ENCODE assay signal across 1 cellular context in genomic region chr1:19209990-19210771, GRCh38.
A peak's percentile ranks its signal among the peaks of the same experiment; 100 is the strongest.
TF ChIP-seq lines count a peak whose summit lies in the region.

Gene UBR4 (minus strand): TSS chr1:19210266. CDS start chr1:19210248, 18 bp downstream.

TF ChIP-seq in K562, 482 proteins besides CTCF, POLR2A, EP300 and RAD21 (continued from another document and continues in another):
- TF ChIP-seq GMEB1 (CRISPR knock-in tag; IDR thresholded peaks at IDR 0.05) (peak; percentile 89), ZNF263 (CRISPR knock-in tag; IDR thresholded peaks at IDR 0.05; ENCODE audit: borderline replicate concordance) (peak; percentile 41; the same call in 1 of the 2 replicates), E2F4 (CRISPR knock-in tag; IDR thresholded peaks at IDR 0.05; ENCODE audit: low read depth) (peak; percentile 89), CHD2 (IDR thresholded peaks at IDR 0.05; ENCODE audit: low read depth, low read length) (peak; percentile 27; the same call in 1 of the 2 replicates), TSHZ1 (CRISPR knock-in tag; IDR thresholded peaks at IDR 0.05) (no peak), SREBF1 (IDR thresholded peaks at IDR 0.05; ENCODE audit: borderline replicate concordance, low read depth, low read length) (0 out of 2 replicates have a peak, but pooled peaks have one; percentile 28), PATZ1 (CRISPR knock-in tag; IDR thresholded peaks at IDR 0.05; ENCODE audit: borderline replicate concordance) (no peak), RBFOX2 (IDR thresholded peaks at IDR 0.05; ENCODE audit: low read depth, low read length) (peak; percentile 100), ZNF512 (tag; IDR thresholded peaks at IDR 0.05) (no peak), ZNF146 (CRISPR knock-in tag; IDR thresholded peaks at IDR 0.05; ENCODE audit: unreplicated experiment) (peak; percentile 9), RNF2 (IDR thresholded peaks at IDR 0.05) (peak; percentile 64), PTBP1 (IDR thresholded peaks at IDR 0.05; ENCODE audit: low read depth, low read length) (0 out of 2 replicates have a peak, but pooled peaks have one; percentile 66), ZNF212 (CRISPR knock-in tag; IDR thresholded peaks at IDR 0.05) (0 out of 2 replicates have a peak, but pooled peaks have one; percentile 45), NRF1 (conservative IDR thresholded peaks at IDR 0.05 in 1 of 2, IDR thresholded peaks at IDR 0.05 in 1 of 2) (peak; percentile 95 to 96), RBM25 (IDR thresholded peaks at IDR 0.05; ENCODE audit: low read depth, low read length, severe bottlenecking) (peak; percentile 41), MAFK (IDR thresholded peaks at IDR 0.05; ENCODE audit: low read length) (no peak), HMGN3 (IDR thresholded peaks at IDR 0.05; ENCODE audit: borderline replicate concordance, extremely low read depth, insufficient read length, low read depth, low read length) (peak; percentile 88), ZBTB12 (CRISPR knock-in tag; IDR thresholded peaks at IDR 0.05) (peak; percentile 100), DIDO1 (tag; IDR thresholded peaks at IDR 0.05; ENCODE audit: low read depth) (no peak), SMAD2 (IDR thresholded peaks at IDR 0.05; ENCODE audit: low read depth, low read length) (no peak), SAFB2 (IDR thresholded peaks at IDR 0.05; ENCODE audit: borderline replicate concordance, low read depth, low read length, severe bottlenecking) (no peak), PKNOX1 (IDR thresholded peaks at IDR 0.05) (peak; percentile 34; the same call in 1 of the 2 replicates), POLR2B (IDR thresholded peaks at IDR 0.05; ENCODE audit: low read depth, partially characterized antibody) (peak; percentile 90), ZSCAN32 (CRISPR knock-in tag; IDR thresholded peaks at IDR 0.05) (peak; percentile 87; the same call in 1 of the 2 replicates), NFATC3 (IDR thresholded peaks at IDR 0.05) (no peak), ZFPM2 (CRISPR knock-in tag; IDR thresholded peaks at IDR 0.05) (peak; percentile 84; the same call in 1 of the 2 replicates), FOXO4 (CRISPR knock-in tag; IDR thresholded peaks at IDR 0.05) (no peak), ZNF584 (CRISPR knock-in tag; IDR thresholded peaks at IDR 0.05; ENCODE audit: low read depth) (no peak), ELF4 (CRISPR knock-in tag; IDR thresholded peaks at IDR 0.05) (no peak), SOX6 (IDR thresholded peaks at IDR 0.05) (peak; percentile 66), TBL1XR1 (IDR thresholded peaks at IDR 0.05; ENCODE audit: low read length in 2 of 2) (peak; percentile 46 to 99; a peak in 2 of 4 replicates), CCNT2 (IDR thresholded peaks at IDR 0.05; ENCODE audit: borderline replicate concordance, extremely low read depth, insufficient read length, low read depth, low read length) (peak; percentile 89), ATF3 (IDR thresholded peaks at IDR 0.05) (peak; percentile 99), ATF3 (CRISPR knock-in tag; conservative IDR thresholded peaks at IDR 0.05) (peak; percentile 87; the same call in 1 of the 2 replicates), ILF3 (IDR thresholded peaks at IDR 0.05; ENCODE audit: borderline replicate concordance) (no peak; the same call in 1 of the 2 replicates), SAP30 (IDR thresholded peaks at IDR 0.05; ENCODE audit: borderline replicate concordance, insufficient read depth, low read depth, low read length, poor library complexity, severe bottlenecking) (peak; percentile 62), ZNF518B (CRISPR knock-in tag; IDR thresholded peaks at IDR 0.05) (no peak), MCM2 (IDR thresholded peaks at IDR 0.05; ENCODE audit: low read depth) (no peak), ETV1 (tag; conservative IDR thresholded peaks at IDR 0.05; ENCODE audit: low read depth) (peak; percentile 97)
